8 cellular contexts compared by ENCODE assay signal in genomic region chr3:152270944-152271343, GRCh38. TPM values are rescaled to one million over a fixed set of nuclear protein-coding genes. Genes with fewer than 3 reads are reported as not detected.
DNase-seq lines count a peak whose midpoint lies in the region; ATAC-seq, FAIRE-seq and TF ChIP-seq lines count a peak whose summit lies in the region.

No MANE protein-coding gene starts in this region.

- H3K36me3 Mint-ChIP-seq in activated T-helper 17 cell treated with anti-CD3 and anti-CD28 coated beads, Interleukin-2, amount 50 U/mL, for 72 hours (ENCODE audit: low read depth) = peaks cover 59% of the 10 kb centered on the region
- no peaks in the 10 kb centered on the region for H3K36me3 Mint-ChIP-seq in H9 (ENCODE audit: insufficient read depth in 1 of 3, low read depth in 3 of 3)

- no peak overlapping the region for H2BK20ac ChIP-seq in H9 (ENCODE audit: low read depth, low read length, poor library complexity, severe bottlenecking)

- no peak overlapping the region for H3K23ac ChIP-seq in H9 (ENCODE audit: insufficient read length, low read depth, low read length)

- peak overlapping the region; percentile 87 for H3K4me3 Mint-ChIP-seq in activated T-helper 17 cell treated with anti-CD3 and anti-CD28 coated beads, Interleukin-2, amount 50 U/mL, for 72 hours
- H3K4me3 Mint-ChIP-seq in H9 = peak overlapping the region in 1 of 2 experiments; percentile 93; a peak in 2 of 5 replicates

- H2AFZ ChIP-seq in SK-N-SH (ENCODE audit: low read depth) = no peak overlapping the region
- no peak overlapping the region for H2AFZ ChIP-seq in keratinocyte (ENCODE audit: control insufficient read depth, low read length)
- no peak overlapping the region for H2AFZ ChIP-seq in H9 (ENCODE audit: low read length)

- H3K4me2 ChIP-seq in SK-N-SH (peak overlapping the region; percentile 87), keratinocyte (ENCODE audit: control insufficient read depth, extremely low read depth, insufficient read depth, low read depth, low read length) (peak overlapping the region; percentile 90), H9 (ENCODE audit: insufficient read depth, insufficient read length, low read length) (no peak overlapping the region)

- no peaks in the 10 kb centered on the region for H3K9me3 Mint-ChIP-seq in activated T-helper 17 cell treated with anti-CD3 and anti-CD28 coated beads, Interleukin-2, amount 50 U/mL, for 72 hours
- no peaks in the 10 kb centered on the region for H3K9me3 Mint-ChIP-seq in H9

- H3K4me1 ChIP-seq in SK-N-SH (ENCODE audit: control insufficient read depth in 1 of 2, insufficient read depth in 2 of 2, low read depth in 1 of 2, low read length in 1 of 2) (peaks cover 16 to 27% of the 10 kb centered on the region in 2 experiments; a peak in 3 of 4 replicates), keratinocyte (ENCODE audit: control insufficient read depth, extremely low read depth, insufficient read depth, low read length) (peaks cover 43% of the 10 kb centered on the region), stomach smooth muscle (ENCODE audit: control insufficient read depth, insufficient read depth, low read length) (peaks cover 16% of the 10 kb centered on the region), H9 (ENCODE audit: insufficient read depth, low read length) (no peaks in the 10 kb centered on the region; the same call in 1 of the 2 replicates)

- no peak overlapping the region for H3K56ac ChIP-seq in H9 (ENCODE audit: insufficient read length, low read depth, low read length)

- H3K14ac ChIP-seq in H9 (ENCODE audit: insufficient read depth, low read length) = no peak overlapping the region

- H4K5ac ChIP-seq in H9 (ENCODE audit: insufficient read length, low read depth, low read length) = no peak overlapping the region

- no peak overlapping the region for H2BK5ac ChIP-seq in H9 (ENCODE audit: insufficient read length, low read length)

- H3K79me1 ChIP-seq in H9 (ENCODE audit: insufficient read depth, low read depth, low read length, poor library complexity, severe bottlenecking) = no peaks in the 10 kb centered on the region

- no peak for FAIRE-seq in keratinocyte (lab: Jason Lieb, UNC)

- H3K4me1 Mint-ChIP-seq in activated T-helper 17 cell treated with anti-CD3 and anti-CD28 coated beads, Interleukin-2, amount 50 U/mL, for 72 hours = peaks cover 31% of the 10 kb centered on the region
- peaks cover 22 to 39% of the 10 kb centered on the region in 2 experiments for H3K4me1 Mint-ChIP-seq in H9

- H3K4me3 ChIP-seq in SK-N-SH (ENCODE audit: low read depth in 2 of 2, low read length in 1 of 2) (peak overlapping the region; percentile 90 to 94; a peak in 3 of 4 replicates), keratinocyte (ENCODE audit: control insufficient read depth in 2 of 3, extremely low read depth in 1 of 3, insufficient read depth in 2 of 3, low read depth in 1 of 3, low read length in 3 of 3) (peak overlapping the region; percentile 71 to 90 (median 89)), stomach smooth muscle (ENCODE audit: low read length in 2 of 2) (peak overlapping the region; percentile 83 to 95)

- WGBS in SK-N-SH (ENCODE audit: low lambda C conversion rate) = 93% methylated on average over 1 of the region's 1 CpG
- no CpG with 5 or more reads among the region's 1 CpG for WGBS in H9 (ENCODE audit: extremely low coverage, insufficient read length, low lambda C conversion rate)

- in situ Hi-C loops in ACHN (cut with HindIII; ENCODE audit: low pct_ligation_motif_present, low pct_unique_long_range_greater_than_20kb, low sequenced_read_pairs) = no loop called here

- no peak overlapping the region for H3T11ph ChIP-seq in H9 (ENCODE audit: low read length)

- no peak for ATAC-seq in SK-N-SH treated with all-trans-retinoic acid at 6 μM for 48 hours
- ATAC-seq in activated T-helper 17 cell treated with anti-CD3 and anti-CD28 coated beads, Interleukin-2, amount 50 U/mL, for 72 hours (replicated peaks) = no peak
- ATAC-seq in HG03520 (IDR thresholded peaks at IDR 0.05; ENCODE audit: unreplicated experiment) = no peak

- H3K23me2 ChIP-seq in H9 (ENCODE audit: insufficient read length, low read depth, low read length, poor library complexity, severe bottlenecking) = peaks cover 14% of the 10 kb centered on the region

- H3K9me1 ChIP-seq in keratinocyte (ENCODE audit: control insufficient read depth, extremely low read depth, insufficient read depth, low read length) = no peaks in the 10 kb centered on the region

- peak overlapping the region; percentile 47 to 96; a peak in 3 of 4 replicates for H3K27ac ChIP-seq in SK-N-SH (ENCODE audit: low read depth in 2 of 2, low read length in 1 of 2)
- H3K27ac ChIP-seq in keratinocyte (ENCODE audit: control insufficient read depth, insufficient read depth, low read length) = peak overlapping the region; percentile 85
- peak overlapping the region; percentile 97 for H3K27ac ChIP-seq in stomach smooth muscle (ENCODE audit: low read length)
- no peak overlapping the region for H3K27ac ChIP-seq in H9 (ENCODE audit: insufficient read length, low read depth, low read length)

- no peak for TF ChIP-seq EP300 in SK-N-SH (IDR thresholded peaks at IDR 0.05; ENCODE audit: borderline replicate concordance in 1 of 2, low read depth in 1 of 2, low read length in 1 of 2)

- H2BK15ac ChIP-seq in H9 (ENCODE audit: low read depth, low read length) = no peak overlapping the region

- H3K9ac ChIP-seq in SK-N-SH (peak overlapping the region; percentile 96), keratinocyte (ENCODE audit: control insufficient read depth, extremely low read depth, insufficient read depth, low read length) (peak overlapping the region; percentile 87), stomach smooth muscle (ENCODE audit: low read length in 2 of 2) (peak overlapping the region; percentile 97), H9 (ENCODE audit: extremely low read depth, insufficient read length, low read length) (no peak overlapping the region)

- no peak overlapping the region for H2AK5ac ChIP-seq in H9 (ENCODE audit: insufficient read length, low read length)

- H3K27me3 ChIP-seq in SK-N-SH (ENCODE audit: insufficient read depth) = no peaks in the 10 kb centered on the region
- no peaks in the 10 kb centered on the region for H3K27me3 ChIP-seq in keratinocyte (ENCODE audit: control insufficient read depth, extremely low read depth, insufficient read depth, low read length)
- no peaks in the 10 kb centered on the region for H3K27me3 ChIP-seq in stomach smooth muscle (ENCODE audit: control insufficient read depth in 1 of 2, insufficient read depth in 2 of 2, low read length in 2 of 2)
- peaks cover 4% of the 10 kb centered on the region; the same call in 1 of the 2 replicates for H3K27me3 ChIP-seq in H9 (ENCODE audit: insufficient read depth, low read length)

- dilution Hi-C loops in keratinocyte (cut with MboI; ENCODE audit: extremely low pct_ligation_motif_present, low sequenced_read_pairs) = no loop called here

- H3K9me2 ChIP-seq in SK-N-SH = no peaks in the 10 kb centered on the region

- H3K79me2 ChIP-seq in SK-N-SH (ENCODE audit: insufficient read depth) = peaks cover 89% of the 10 kb centered on the region
- H3K79me2 ChIP-seq in keratinocyte (ENCODE audit: control insufficient read depth, insufficient read depth, low read length) = peaks cover 69% of the 10 kb centered on the region
- H3K79me2 ChIP-seq in H9 (ENCODE audit: insufficient read depth, low read length) = peaks cover 8% of the 10 kb centered on the region; the same call in 1 of the 2 replicates

- no peaks in the 10 kb centered on the region for H3K27me3 Mint-ChIP-seq in activated T-helper 17 cell treated with anti-CD3 and anti-CD28 coated beads, Interleukin-2, amount 50 U/mL, for 72 hours
- H3K27me3 Mint-ChIP-seq in H9 (ENCODE audit: low read depth) = peaks cover 20% of the 10 kb centered on the region

- no peak overlapping the region for H2BK120ac ChIP-seq in H9 (ENCODE audit: low read depth, low read length, poor library complexity, severe bottlenecking)

- DNase-seq in SK-N-SH = no peak
- no peak for DNase-seq in keratinocyte (ENCODE audit: low read depth, low spot score)
- DNase-seq in ACHN = no peak
- no peak for DNase-seq in H9

- POLR2A ChIA-PET in SK-N-SH (lab: Yijun Ruan, JAX) = no interaction called here

- H4K20me1 ChIP-seq in SK-N-SH (ENCODE audit: insufficient read depth) (peaks cover 6% of the 10 kb centered on the region), keratinocyte (ENCODE audit: control insufficient read depth, extremely low read depth, insufficient read depth, low read length) (no peaks in the 10 kb centered on the region), H9 (ENCODE audit: control insufficient read depth, insufficient read depth, insufficient read length) (no peaks in the 10 kb centered on the region)

- no peak for TF ChIP-seq CTCF in SK-N-SH (IDR thresholded peaks at IDR 0.05)
- no peak for TF ChIP-seq CTCF in keratinocyte (optimal IDR thresholded peaks at IDR 0.05 in 1 of 3, IDR thresholded peaks at IDR 0.05 in 1 of 3, conservative IDR thresholded peaks at IDR 0.05 in 1 of 3; ENCODE audit: extremely low read depth in 1 of 3, insufficient read depth in 2 of 3, low read length in 3 of 3)
- TF ChIP-seq CTCF in H9 (conservative IDR thresholded peaks at IDR 0.05) = no peak

- H3K18ac ChIP-seq in H9 (ENCODE audit: insufficient read length, low read depth, low read length) = no peak overlapping the region

- H3K36me3 ChIP-seq in SK-N-SH (replicated peaks in 1 of 2; ENCODE audit: control insufficient read depth in 1 of 2, insufficient read depth in 2 of 2, low read length in 1 of 2) (peaks cover 2 to 17% of the 10 kb centered on the region in 2 experiments), keratinocyte (ENCODE audit: control insufficient read depth in 2 of 2, extremely low read depth in 1 of 2, insufficient read depth in 2 of 2, low read length in 2 of 2) (no peaks in the 10 kb centered on the region), stomach smooth muscle (ENCODE audit: control insufficient read depth in 2 of 2, insufficient read depth in 2 of 2, low read length in 2 of 2) (no peaks in the 10 kb centered on the region)

- peaks cover 42% of the 10 kb centered on the region for H3F3A ChIP-seq in SK-N-SH (replicated peaks; ENCODE audit: insufficient read depth)

- no peak overlapping the region for H4K91ac ChIP-seq in H9 (ENCODE audit: insufficient read length, low read depth, low read length)

- H3K4ac ChIP-seq in H9 (ENCODE audit: low read depth, low read length) = no peak overlapping the region

- H4K8ac ChIP-seq in H9 (replicated peaks; ENCODE audit: insufficient read length, low read depth, low read length) = no peak overlapping the region

- H2BK12ac ChIP-seq in H9 (ENCODE audit: insufficient read length, low read depth, low read length) = no peak overlapping the region

- H3K9me3 ChIP-seq in SK-N-SH = no peaks in the 10 kb centered on the region
- H3K9me3 ChIP-seq in keratinocyte (ENCODE audit: control insufficient read depth, low read depth, low read length) = no peaks in the 10 kb centered on the region
- H3K9me3 ChIP-seq in stomach smooth muscle (ENCODE audit: control insufficient read depth in 2 of 2, low read length in 2 of 2) = no peaks in the 10 kb centered on the region
- H3K9me3 ChIP-seq in H9 (ENCODE audit: control insufficient read depth, low read depth, low read length) = no peaks in the 10 kb centered on the region

- H3K27ac Mint-ChIP-seq in activated T-helper 17 cell treated with anti-CD3 and anti-CD28 coated beads, Interleukin-2, amount 50 U/mL, for 72 hours = peak overlapping the region; percentile 88
- no peak overlapping the region for H3K27ac Mint-ChIP-seq in H9

- no peak for TF ChIP-seq RAD21 in SK-N-SH (IDR thresholded peaks at IDR 0.05; ENCODE audit: low read length)

- CTCF ChIA-PET in SK-N-SH (lab: Yijun Ruan, JAX) = interaction anchor here (1.6 kb wide), 2 partner anchors 39 to 87 kb away, joined by 4 read pairs; no protein-coding TSS in a partner anchor

RNA-seq across cellular contexts. Expression of gene MBNL1, which starts 2.2 kb away (rescaled TPM):
- polyA plus RNA-seq in SK-N-SH (2012; rRNA removed) (44.3 and 65.1 TPM in 2 replicates), keratinocyte (56.4 to 71.2 TPM (median 58.3 TPM) in 3 replicates)
- polyA plus RNA-seq in SK-N-SH (2012; cell fraction: cytosol; rRNA removed) = 53.4 and 63.3 TPM in 2 replicates
- polyA plus RNA-seq in SK-N-SH (2012; cell fraction: nucleus; rRNA removed) = 56.9 and 69.6 TPM in 2 replicates
- total RNA-seq in activated T-helper 17 cell treated with anti-CD3 and anti-CD28 coated beads, Interleukin-2, amount 50 U/mL, for 72 hours = 100 to 1,000 TPM; 322 to 452 TPM
- polyA plus RNA-seq in keratinocyte (2011; ENCODE audit: low read depth) = 46.2 TPM
- 49.0 and 54.8 TPM in 2 replicates for polyA plus RNA-seq in keratinocyte (2011; cell fraction: cytosol; rRNA removed)
- 76.5 and 82.3 TPM in 2 replicates for polyA plus RNA-seq in keratinocyte (2011; cell fraction: nucleus; rRNA removed)
- polyA plus RNA-seq in keratinocyte (2012; ENCODE audit: low replicate concordance) = 26.3 and 45.5 TPM in 2 replicates
- polyA minus RNA-seq in keratinocyte = 98.5 to 233 TPM (median 221 TPM) in 3 replicates
- polyA minus RNA-seq in keratinocyte (2011; cell fraction: cytosol; rRNA and poly(A)+ RNA removed) = 130 TPM
- polyA minus RNA-seq in keratinocyte (2011; cell fraction: nucleus; rRNA and poly(A)+ RNA removed) = 153 and 237 TPM in 2 replicates
- 14.9 and 15.2 TPM in 2 replicates for total RNA-seq in H9 (2021)

Comparison
In these comparisons a context has a peak if more than half of its experiments do, and no peak if none do; other contexts are left out.
1. RNA of gene MBNL1, which starts 2.2 kb away (total RNA-seq): 322 to 452 TPM in activated T-helper 17 cell treated with anti-CD3 and anti-CD28 coated beads, Interleukin-2, amount 50 U/mL, for 72 hours; 14.9 to 15.2 TPM in H9; every median in the first group is over 10 times any median in the second.
2. Peak in every context shown above with its lines, with median percentiles within 50 percentile points of each other: H3K4me3 ChIP-seq.